ENCODE assay signal across 26 cellular contexts in the genomic region with DNA sequence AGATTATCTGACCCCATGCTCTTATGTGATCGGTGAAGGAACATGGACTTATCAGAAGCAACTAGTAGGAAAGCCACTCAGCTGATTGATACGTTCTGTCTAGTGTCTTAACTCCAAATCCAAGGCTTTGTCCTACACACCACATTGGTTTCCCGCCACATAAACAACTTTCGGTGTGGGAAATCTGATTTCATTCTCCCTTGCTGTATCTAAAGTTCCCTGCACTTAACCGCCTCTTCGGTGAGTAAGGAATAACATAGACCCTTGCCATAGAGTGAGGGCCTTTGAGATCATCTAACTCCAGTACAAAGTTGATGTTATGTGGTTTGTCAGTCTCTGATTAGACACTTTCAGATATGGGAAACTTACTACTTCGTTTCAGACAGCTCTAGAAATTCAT.
"Had no signal": no experiment of that assay in that cellular context is flagged by ENCODE, and none has a peak within 500 bp of the region (broad histone marks: within the 10 kb centered on the region; RNA-seq: fewer than 3 reads in every experiment).

No MANE protein-coding gene starts in this region.

- H3K36me3 Mint-ChIP-seq: activated CD4-positive, alpha-beta memory T cell treated with anti-CD3 and anti-CD28 coated beads for 36 hours; mesothelial cell of epicardium; stimulated activated effector memory CD8-positive, alpha-beta T cell treated with anti-CD3 and anti-CD28 coated beads, Interleukin-12 subunit alpha, Interleukin-12 subunit beta, amount 100 ng/mL, for 72 hours had no signal

- H3K27ac Mint-ChIP-seq: activated B cell treated with CpG ODN at 0.5 μM for 24 hours; activated CD4-positive, alpha-beta memory T cell treated with anti-CD3 and anti-CD28 coated beads for 36 hours; activated naive CD4-positive, alpha-beta T cell treated with anti-CD3 and anti-CD28 coated beads for 36 hours; activated T-cell treated with anti-CD3 and anti-CD28 coated beads, Interleukin-2, amount 50 U/mL, for 72 hours; dendritic cell treated with granulocyte-macrophage colony-stimulating factor and Interleukin-4, amounts not matched to agents 40 ng/mL and 50 ng/mL, for 4 days; mesothelial cell of epicardium; stimulated activated effector memory CD8-positive, alpha-beta T cell treated with anti-CD3 and anti-CD28 coated beads, Interleukin-12 subunit alpha, Interleukin-12 subunit beta, amount 100 ng/mL, for 72 hours; stimulated activated naive CD8-positive, alpha-beta T cell treated with anti-CD3 and anti-CD28 coated beads, Interleukin-15, amount 100 ng/mL, for 72 hours; T-helper 1 cell treated with Interleukin-12 subunit alpha and Interleukin-12 subunit beta and Interleukin-4 antibody, amounts not matched to agents 30 μg/mL and 1 μg/mL, for 36 hours had no signal

- H3K27me3 ChIP-seq: brain microvascular endothelial cell, left lung, pancreas, right atrium auricular region, transverse colon had no signal

- H3K27ac ChIP-seq: brain microvascular endothelial cell, left lung, pancreas, psoas muscle, right atrium auricular region had no signal

- DNase-seq: activated B cell treated with CpG ODN at 0.5 μM for 24 hours; activated CD4-positive, alpha-beta T cell treated with anti-CD3 and anti-CD28 coated beads for 4 hours; activated effector memory CD4-positive, alpha-beta T cell treated with Interleukin-2 at 50 U/mL for 16 hours; activated T-cell treated with anti-CD3 and anti-CD28 coated beads, Interleukin-2, amount 50 U/mL, for 72 hours; aorta; brain microvascular endothelial cell; caudate nucleus; effector CD8-positive, alpha-beta T cell; hippocampal formation; kidney glomerular epithelial cell; psoas muscle; stimulated activated CD4-positive, alpha-beta T cell treated with anti-CD3 and anti-CD28 coated beads, Interleukin-1b, Interleukin-23, amount 100 ng/mL, for 48 hours; stimulated activated naive CD8-positive, alpha-beta T cell treated with anti-CD3 and anti-CD28 coated beads, Interleukin-15, amount 100 ng/mL, for 72 hours; T1000; transverse colon had no signal

- H3K4me1 ChIP-seq: pancreas had no signal

- H3K9me3 Mint-ChIP-seq: activated B cell treated with CpG ODN at 0.5 μM for 24 hours; activated CD4-positive, alpha-beta memory T cell treated with anti-CD3 and anti-CD28 coated beads for 36 hours; activated naive CD4-positive, alpha-beta T cell treated with anti-CD3 and anti-CD28 coated beads for 36 hours; mesothelial cell of epicardium; natural killer cell treated with Interleukin-12 subunit alpha and Interleukin-12 subunit beta and Interleukin-15 and Interleukin-18, amount 100 ng/mL, for 72 hours; T-helper 1 cell treated with Interleukin-12 subunit alpha and Interleukin-12 subunit beta and Interleukin-4 antibody, amounts not matched to agents 30 μg/mL and 1 μg/mL, for 36 hours had no signal

- H3K36me3 ChIP-seq: brain microvascular endothelial cell, left lung, pancreas, right atrium auricular region, transverse colon had no signal

- H3K27me3 Mint-ChIP-seq: activated B cell treated with CpG ODN at 0.5 μM for 24 hours; activated CD4-positive, alpha-beta memory T cell treated with anti-CD3 and anti-CD28 coated beads for 36 hours; stimulated activated naive CD8-positive, alpha-beta T cell treated with anti-CD3 and anti-CD28 coated beads, Interleukin-15, amount 100 ng/mL, for 72 hours had no signal

- ATAC-seq: activated T-cell treated with anti-CD3 and anti-CD28 coated beads, Interleukin-2, amount 50 U/mL, for 72 hours; esophagus mucosa; pancreas; psoas muscle; stimulated activated effector memory CD8-positive, alpha-beta T cell treated with anti-CD3 and anti-CD28 coated beads, Interleukin-12 subunit alpha, Interleukin-12 subunit beta, amount 100 ng/mL, for 72 hours had no signal

- H3K4me3 ChIP-seq: left lung, pancreas, psoas muscle, right atrium auricular region, transverse colon had no signal

- H3K9me3 ChIP-seq: left lung, pancreas, psoas muscle, right atrium auricular region, transverse colon had no signal

- H3K4me3 Mint-ChIP-seq: activated B cell treated with CpG ODN at 0.5 μM for 24 hours; activated CD4-positive, alpha-beta memory T cell treated with anti-CD3 and anti-CD28 coated beads for 36 hours; dendritic cell treated with granulocyte-macrophage colony-stimulating factor and Interleukin-4, amounts not matched to agents 40 ng/mL and 50 ng/mL, for 4 days; mesothelial cell of epicardium; stimulated activated effector memory CD8-positive, alpha-beta T cell treated with anti-CD3 and anti-CD28 coated beads, Interleukin-12 subunit alpha, Interleukin-12 subunit beta, amount 100 ng/mL, for 72 hours; T-helper 1 cell treated with Interleukin-12 subunit alpha and Interleukin-12 subunit beta and Interleukin-4 antibody, amounts not matched to agents 30 μg/mL and 1 μg/mL, for 36 hours had no signal
